20 cellular contexts compared by ENCODE assay signal in the genomic region with DNA sequence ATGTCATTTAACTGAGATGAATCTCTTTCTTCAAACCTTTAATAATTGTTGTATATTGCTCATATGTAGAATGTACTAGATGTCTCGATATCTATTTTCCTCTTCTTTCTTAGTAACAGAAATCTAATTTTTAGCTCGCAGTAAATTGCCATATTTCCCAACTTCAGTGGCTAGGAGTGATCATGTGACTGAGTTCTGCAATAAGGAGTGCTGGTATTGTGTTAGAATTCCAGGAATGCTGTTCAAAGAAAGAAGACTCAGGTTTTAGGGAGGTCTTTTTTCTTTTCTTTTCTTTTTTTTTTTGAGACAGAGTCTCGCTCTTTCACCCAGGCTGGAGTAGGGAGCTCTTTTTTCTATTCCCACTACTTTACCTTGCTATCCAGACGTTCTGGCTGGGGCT.
"Had no signal": no experiment of that assay in that cellular context is flagged by ENCODE, and none has a peak within 500 bp of the region (broad histone marks: within the 10 kb centered on the region; RNA-seq: fewer than 3 reads in every experiment).

No MANE protein-coding gene starts in this region.

- H3K27me3 Mint-ChIP-seq: activated naive CD4-positive, alpha-beta T cell treated with anti-CD3 and anti-CD28 coated beads, Interleukin-2, amount 50 U/mL, for 24 hours had no signal

- H3K9me3 Mint-ChIP-seq: activated naive CD4-positive, alpha-beta T cell treated with anti-CD3 and anti-CD28 coated beads, Interleukin-2, amount 50 U/mL, for 24 hours; activated T-cell treated with anti-CD3 and anti-CD28 coated beads, Interleukin-2, amount 50 U/mL, for 72 hours; natural killer cell had no signal

- H3K27ac Mint-ChIP-seq: activated naive CD4-positive, alpha-beta T cell treated with anti-CD3 and anti-CD28 coated beads, Interleukin-2, amount 50 U/mL, for 24 hours; activated T-cell treated with anti-CD3 and anti-CD28 coated beads, Interleukin-2, amount 50 U/mL, for 72 hours; natural killer cell had no signal

- H3K27me3 ChIP-seq: breast epithelium, esophagus muscularis mucosa, sigmoid colon, spleen, thyroid gland had no signal

- ATAC-seq: activated T-cell treated with anti-CD3 and anti-CD28 coated beads, Interleukin-2, amount 50 U/mL, for 72 hours; lower lobe of right lung; natural killer cell had no signal

- H3K4me3 Mint-ChIP-seq: activated naive CD4-positive, alpha-beta T cell treated with anti-CD3 and anti-CD28 coated beads, Interleukin-2, amount 50 U/mL, for 24 hours; activated T-cell treated with anti-CD3 and anti-CD28 coated beads, Interleukin-2, amount 50 U/mL, for 72 hours; natural killer cell had no signal

- H3K27ac ChIP-seq: breast epithelium, esophagus muscularis mucosa, lower lobe of right lung, sigmoid colon, spleen, thyroid gland had no signal

- H3K36me3 Mint-ChIP-seq: natural killer cell had no signal

- H3K36me3 ChIP-seq: breast epithelium, esophagus muscularis mucosa, lower lobe of right lung, sigmoid colon, thyroid gland had no signal

- H3K9me3 ChIP-seq: breast epithelium, esophagus muscularis mucosa, lower lobe of right lung, sigmoid colon, spleen, thyroid gland had no signal

- H3K4me3 ChIP-seq: breast epithelium, esophagus muscularis mucosa, lower lobe of right lung, sigmoid colon, spleen, thyroid gland had no signal

- DNase-seq: activated CD4-positive, CD25-positive, alpha-beta regulatory T cell treated with anti-CD3 and anti-CD28 coated beads, Interleukin-2, amount 50 U/mL, for 72 hours; activated CD8-positive, alpha-beta memory T cell treated with anti-CD3 and anti-CD28 coated beads for 24 hours; activated effector memory CD4-positive, alpha-beta T cell treated with anti-CD3 and anti-CD28 coated beads, Interleukin-2, amount 50 U/mL, for 16 hours; activated T-cell treated with anti-CD3 and anti-CD28 coated beads, Interleukin-2, amount 50 U/mL, for 72 hours; cortex of kidney; glutamatergic neuron; hippocampal formation; islet precursor cell; left colon; lower lobe of right lung; natural killer cell; sigmoid colon; spleen; stimulated activated CD4-positive, alpha-beta T cell treated with anti-CD3 and anti-CD28 coated beads, Interleukin-4, amount 100 ng/mL, for 4 hours; stimulated activated naive CD4-positive, alpha-beta T cell; T1000; thyroid gland had no signal

- H3K4me1 ChIP-seq: breast epithelium, lower lobe of right lung, spleen had no signal
